ENCODE assay signal across 27 cellular contexts in genomic region chr1:196393282-196393681, GRCh38.
"Had no signal": no experiment of that assay in that cellular context is flagged by ENCODE, and none has a peak within 500 bp of the region (broad histone marks: within the 10 kb centered on the region; RNA-seq: fewer than 3 reads in every experiment).

No MANE protein-coding gene starts in this region.

- H3K9ac ChIP-seq: neural progenitor cell had no signal

- H3K9me3 ChIP-seq: ovary, prostate gland, right atrium auricular region, stomach, uterus had no signal

- DNase-seq: activated CD4-positive, alpha-beta T cell treated with anti-CD3 and anti-CD28 coated beads for 1 hour; activated CD4-positive, alpha-beta T cell treated with anti-CD3 and anti-CD28 coated beads, Interleukin-2, amount 50 U/mL, for 1 hour; activated CD8-positive, alpha-beta T cell treated with anti-CD3 and anti-CD28 coated beads, Interleukin-2, amount 10 ng/mL, durations not matched to agents 7 days and 5 days; activated gamma-delta T cell; activated naive CD4-positive, alpha-beta T cell treated with anti-CD3 and anti-CD28 coated beads, Interleukin-2, amount 50 U/mL, for 16 hours; activated naive CD8-positive, alpha-beta T cell treated with anti-CD3 and anti-CD28 coated beads, Interleukin-2, amount 50 U/mL, for 24 hours; effector CD4-positive, alpha-beta T cell; left ventricle myocardium superior; mesendoderm; naive thymus-derived CD4-positive, alpha-beta T cell; stimulated activated CD4-positive, alpha-beta T cell treated with anti-CD3 and anti-CD28 coated beads, Interleukin-2, amount 100 ng/mL, for 24 hours; stomach; T-helper 1 cell; uterus; WERI-Rb-1 had no signal

- H3K79me2 ChIP-seq: hepatocyte had no signal

- H3K36me3 Mint-ChIP-seq: naive thymus-derived CD4-positive, alpha-beta T cell; stimulated activated effector memory CD8-positive, alpha-beta T cell treated with anti-CD3 and anti-CD28 coated beads, Interleukin-12 subunit alpha, Interleukin-12 subunit beta, amount 100 ng/mL, for 72 hours had no signal

- H3K9me3 Mint-ChIP-seq: activated naive CD8-positive, alpha-beta T cell treated with anti-CD3 and anti-CD28 coated beads, Interleukin-2, amount 50 U/mL, for 24 hours; activated T-helper 1 cell treated with anti-CD3 and anti-CD28 coated beads, Interleukin-12 subunit alpha, Interleukin-12 subunit beta, Interleukin-2, Interleukin-4 antibody, amounts not matched to agents 30 ng/mL and 10 ng/mL and 1 ng/mL, durations not matched to agents 14 hours and 24 hours and 36 hours; dendritic cell treated with granulocyte-macrophage colony-stimulating factor and Interleukin-4, amounts not matched to agents 40 ng/mL and 50 ng/mL, for 4 days; neural progenitor cell; stimulated activated effector memory CD8-positive, alpha-beta T cell treated with anti-CD3 and anti-CD28 coated beads, Interleukin-12 subunit alpha, Interleukin-12 subunit beta, amount 100 ng/mL, for 72 hours had no signal

- H2AFZ ChIP-seq: hepatocyte, neural progenitor cell had no signal

- ATAC-seq: activated CD8-positive, alpha-beta T cell treated with anti-CD3 and anti-CD28 coated beads, Interleukin-2, amount 10 ng/mL, durations not matched to agents 7 days and 5 days; activated naive CD8-positive, alpha-beta T cell treated with anti-CD3 and anti-CD28 coated beads, Interleukin-2, amount 50 U/mL, for 24 hours; left ventricle myocardium superior; naive thymus-derived CD4-positive, alpha-beta T cell; stimulated activated effector memory CD8-positive, alpha-beta T cell treated with anti-CD3 and anti-CD28 coated beads, Interleukin-12 subunit alpha, Interleukin-12 subunit beta, amount 100 ng/mL, for 72 hours had no signal

- H3K4me3 ChIP-seq: hepatocyte, neural progenitor cell, ovary, prostate gland, right atrium auricular region, skin epidermis, stomach, uterus had no signal

- H3K27ac Mint-ChIP-seq: activated CD8-positive, alpha-beta T cell treated with anti-CD3 and anti-CD28 coated beads, Interleukin-2, amount 10 ng/mL, durations not matched to agents 7 days and 5 days; activated naive CD8-positive, alpha-beta T cell treated with anti-CD3 and anti-CD28 coated beads, Interleukin-2, amount 50 U/mL, for 24 hours; activated T-helper 1 cell treated with anti-CD3 and anti-CD28 coated beads, Interleukin-12 subunit alpha, Interleukin-12 subunit beta, Interleukin-2, Interleukin-4 antibody, amounts not matched to agents 30 ng/mL and 10 ng/mL and 1 ng/mL, durations not matched to agents 14 hours and 24 hours and 36 hours; dendritic cell treated with granulocyte-macrophage colony-stimulating factor and Interleukin-4, amounts not matched to agents 40 ng/mL and 50 ng/mL, for 4 days; naive thymus-derived CD4-positive, alpha-beta T cell; neural progenitor cell; stimulated activated effector memory CD8-positive, alpha-beta T cell treated with anti-CD3 and anti-CD28 coated beads, Interleukin-12 subunit alpha, Interleukin-12 subunit beta, amount 100 ng/mL, for 72 hours had no signal

- FAIRE-seq: endometrium had no signal

- H3K4me1 ChIP-seq: foreskin keratinocyte, neural progenitor cell, prostate gland, right atrium auricular region, stomach, uterus had no signal

- H3K27ac ChIP-seq: brain microvascular endothelial cell, foreskin keratinocyte, hepatocyte, neural progenitor cell, ovary, prostate gland, right atrium auricular region, stomach, uterus, WERI-Rb-1 had no signal

- H3K27me3 Mint-ChIP-seq: activated naive CD8-positive, alpha-beta T cell treated with anti-CD3 and anti-CD28 coated beads, Interleukin-2, amount 50 U/mL, for 24 hours; dendritic cell treated with granulocyte-macrophage colony-stimulating factor and Interleukin-4, amounts not matched to agents 40 ng/mL and 50 ng/mL, for 4 days; naive thymus-derived CD4-positive, alpha-beta T cell had no signal

- H3K4me1 Mint-ChIP-seq: activated naive CD8-positive, alpha-beta T cell treated with anti-CD3 and anti-CD28 coated beads, Interleukin-2, amount 50 U/mL, for 24 hours; naive thymus-derived CD4-positive, alpha-beta T cell; neural progenitor cell; stimulated activated effector memory CD8-positive, alpha-beta T cell treated with anti-CD3 and anti-CD28 coated beads, Interleukin-12 subunit alpha, Interleukin-12 subunit beta, amount 100 ng/mL, for 72 hours had no signal

- H3K4me3 Mint-ChIP-seq: activated CD8-positive, alpha-beta T cell treated with anti-CD3 and anti-CD28 coated beads, Interleukin-2, amount 10 ng/mL, durations not matched to agents 7 days and 5 days; activated naive CD8-positive, alpha-beta T cell treated with anti-CD3 and anti-CD28 coated beads, Interleukin-2, amount 50 U/mL, for 24 hours; activated T-helper 1 cell treated with anti-CD3 and anti-CD28 coated beads, Interleukin-12 subunit alpha, Interleukin-12 subunit beta, Interleukin-2, Interleukin-4 antibody, amounts not matched to agents 30 ng/mL and 10 ng/mL and 1 ng/mL, durations not matched to agents 14 hours and 24 hours and 36 hours; dendritic cell treated with granulocyte-macrophage colony-stimulating factor and Interleukin-4, amounts not matched to agents 40 ng/mL and 50 ng/mL, for 4 days; naive thymus-derived CD4-positive, alpha-beta T cell; neural progenitor cell; stimulated activated effector memory CD8-positive, alpha-beta T cell treated with anti-CD3 and anti-CD28 coated beads, Interleukin-12 subunit alpha, Interleukin-12 subunit beta, amount 100 ng/mL, for 72 hours had no signal

- H3K36me3 ChIP-seq: brain microvascular endothelial cell, ovary, prostate gland, right atrium auricular region, stomach, uterus had no signal

- H3K27me3 ChIP-seq: brain microvascular endothelial cell, foreskin keratinocyte, hepatocyte, neural progenitor cell, ovary, right atrium auricular region, stomach, uterus had no signal

- H3K4me2 ChIP-seq: hepatocyte, neural progenitor cell had no signal
